Comparison of ENCODE assay signal across 1 cellular context in the genomic region with DNA sequence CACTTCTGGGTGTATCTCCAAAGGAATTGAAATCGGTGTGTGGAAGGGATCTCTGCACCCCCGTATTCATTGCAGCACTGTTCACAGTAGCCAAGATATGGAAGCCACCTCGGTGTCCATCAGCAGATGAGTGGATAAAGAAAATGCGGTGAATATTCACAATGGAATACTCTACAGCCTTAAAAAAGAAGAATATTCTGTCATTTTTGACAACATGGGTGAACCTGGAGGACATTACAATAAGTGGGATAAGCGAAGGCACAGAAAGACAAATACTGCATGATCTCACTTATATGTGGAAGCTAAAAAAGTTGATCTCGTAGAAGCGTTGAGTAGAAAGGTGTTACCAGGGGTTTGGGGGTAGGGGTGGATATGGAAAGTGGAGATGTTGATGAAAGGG.
TF ChIP-seq lines count a peak whose summit lies in the region.

No MANE protein-coding gene starts in this region.

TF ChIP-seq in HCT116, 20 proteins besides CTCF, POLR2A, EP300 and RAD21:
- TF ChIP-seq EGR1 (IDR thresholded peaks at IDR 0.05; ENCODE audit: low read depth) (no peak), FOSL1 (IDR thresholded peaks at IDR 0.05; ENCODE audit: low read depth) (no peak)
- TF ChIP-seq, protein P1, sequence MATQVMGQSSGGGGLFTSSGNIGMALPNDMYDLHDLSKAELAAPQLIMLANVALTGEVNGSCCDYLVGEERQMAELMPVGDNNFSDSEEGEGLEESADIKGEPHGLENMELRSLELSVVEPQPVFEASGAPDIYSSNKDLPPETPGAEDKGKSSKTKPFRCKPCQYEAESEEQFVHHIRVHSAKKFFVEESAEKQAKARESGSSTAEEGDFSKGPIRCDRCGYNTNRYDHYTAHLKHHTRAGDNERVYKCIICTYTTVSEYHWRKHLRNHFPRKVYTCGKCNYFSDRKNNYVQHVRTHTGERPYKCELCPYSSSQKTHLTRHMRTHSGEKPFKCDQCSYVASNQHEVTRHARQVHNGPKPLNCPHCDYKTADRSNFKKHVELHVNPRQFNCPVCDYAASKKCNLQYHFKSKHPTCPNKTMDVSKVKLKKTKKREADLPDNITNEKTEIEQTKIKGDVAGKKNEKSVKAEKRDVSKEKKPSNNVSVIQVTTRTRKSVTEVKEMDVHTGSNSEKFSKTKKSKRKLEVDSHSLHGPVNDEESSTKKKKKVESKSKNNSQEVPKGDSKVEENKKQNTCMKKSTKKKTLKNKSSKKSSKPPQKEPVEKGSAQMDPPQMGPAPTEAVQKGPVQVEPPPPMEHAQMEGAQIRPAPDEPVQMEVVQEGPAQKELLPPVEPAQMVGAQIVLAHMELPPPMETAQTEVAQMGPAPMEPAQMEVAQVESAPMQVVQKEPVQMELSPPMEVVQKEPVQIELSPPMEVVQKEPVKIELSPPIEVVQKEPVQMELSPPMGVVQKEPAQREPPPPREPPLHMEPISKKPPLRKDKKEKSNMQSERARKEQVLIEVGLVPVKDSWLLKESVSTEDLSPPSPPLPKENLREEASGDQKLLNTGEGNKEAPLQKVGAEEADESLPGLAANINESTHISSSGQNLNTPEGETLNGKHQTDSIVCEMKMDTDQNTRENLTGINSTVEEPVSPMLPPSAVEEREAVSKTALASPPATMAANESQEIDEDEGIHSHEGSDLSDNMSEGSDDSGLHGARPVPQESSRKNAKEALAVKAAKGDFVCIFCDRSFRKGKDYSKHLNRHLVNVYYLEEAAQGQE (IDR thresholded peaks at IDR 0.05; ENCODE audit: low read depth), result no peak
